2 cellular contexts compared by ENCODE assay signal in genomic region chr20:49748525-49748838, GRCh38.
TF ChIP-seq lines count a peak whose summit lies in the region.

No MANE protein-coding gene starts in this region.

TF ChIP-seq in SK-N-SH, 30 proteins besides CTCF, POLR2A, EP300 and RAD21 (continued from another document):
- TF ChIP-seq, protein P1, sequence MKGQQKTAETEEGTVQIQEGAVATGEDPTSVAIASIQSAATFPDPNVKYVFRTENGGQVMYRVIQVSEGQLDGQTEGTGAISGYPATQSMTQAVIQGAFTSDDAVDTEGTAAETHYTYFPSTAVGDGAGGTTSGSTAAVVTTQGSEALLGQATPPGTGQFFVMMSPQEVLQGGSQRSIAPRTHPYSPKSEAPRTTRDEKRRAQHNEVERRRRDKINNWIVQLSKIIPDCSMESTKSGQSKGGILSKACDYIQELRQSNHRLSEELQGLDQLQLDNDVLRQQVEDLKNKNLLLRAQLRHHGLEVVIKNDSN (IDR thresholded peaks at IDR 0.05; ENCODE audit: borderline replicate concordance, low read depth), result no peak
- no peak for TF ChIP-seq SIN3A (IDR thresholded peaks at IDR 0.05; ENCODE audit: borderline replicate concordance, low read depth, low read length)
- no peak for TF ChIP-seq RFX5 (IDR thresholded peaks at IDR 0.05; ENCODE audit: low read length)
- TF ChIP-seq JUND (IDR thresholded peaks at IDR 0.05), result no peak
- no peak for TF ChIP-seq CHD2 (IDR thresholded peaks at IDR 0.05; ENCODE audit: low read length, partially characterized antibody)
- no peak for TF ChIP-seq MAX (IDR thresholded peaks at IDR 0.05; ENCODE audit: low read depth)
- no peak for TF ChIP-seq POLR2AphosphoS5 (IDR thresholded peaks at IDR 0.05; ENCODE audit: low read depth, low read length)
- TF ChIP-seq MEF2A (IDR thresholded peaks at IDR 0.05; ENCODE audit: borderline replicate concordance, low read depth), result no peak
- TF ChIP-seq NFIC (IDR thresholded peaks at IDR 0.05; ENCODE audit: borderline replicate concordance), result no peak
- TF ChIP-seq, protein P2, sequence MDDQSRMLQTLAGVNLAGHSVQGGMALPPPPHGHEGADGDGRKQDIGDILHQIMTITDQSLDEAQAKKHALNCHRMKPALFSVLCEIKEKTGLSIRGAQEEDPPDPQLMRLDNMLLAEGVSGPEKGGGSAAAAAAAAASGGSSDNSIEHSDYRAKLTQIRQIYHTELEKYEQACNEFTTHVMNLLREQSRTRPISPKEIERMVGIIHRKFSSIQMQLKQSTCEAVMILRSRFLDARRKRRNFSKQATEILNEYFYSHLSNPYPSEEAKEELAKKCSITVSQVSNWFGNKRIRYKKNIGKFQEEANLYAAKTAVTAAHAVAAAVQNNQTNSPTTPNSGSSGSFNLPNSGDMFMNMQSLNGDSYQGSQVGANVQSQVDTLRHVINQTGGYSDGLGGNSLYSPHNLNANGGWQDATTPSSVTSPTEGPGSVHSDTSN (IDR thresholded peaks at IDR 0.05), result no peak
- no peak for TF ChIP-seq TCF12 (IDR thresholded peaks at IDR 0.05)
- no peak for TF ChIP-seq USF2 (IDR thresholded peaks at IDR 0.05; ENCODE audit: borderline replicate concordance, low read depth, low read length)
- TF ChIP-seq, protein P3, sequence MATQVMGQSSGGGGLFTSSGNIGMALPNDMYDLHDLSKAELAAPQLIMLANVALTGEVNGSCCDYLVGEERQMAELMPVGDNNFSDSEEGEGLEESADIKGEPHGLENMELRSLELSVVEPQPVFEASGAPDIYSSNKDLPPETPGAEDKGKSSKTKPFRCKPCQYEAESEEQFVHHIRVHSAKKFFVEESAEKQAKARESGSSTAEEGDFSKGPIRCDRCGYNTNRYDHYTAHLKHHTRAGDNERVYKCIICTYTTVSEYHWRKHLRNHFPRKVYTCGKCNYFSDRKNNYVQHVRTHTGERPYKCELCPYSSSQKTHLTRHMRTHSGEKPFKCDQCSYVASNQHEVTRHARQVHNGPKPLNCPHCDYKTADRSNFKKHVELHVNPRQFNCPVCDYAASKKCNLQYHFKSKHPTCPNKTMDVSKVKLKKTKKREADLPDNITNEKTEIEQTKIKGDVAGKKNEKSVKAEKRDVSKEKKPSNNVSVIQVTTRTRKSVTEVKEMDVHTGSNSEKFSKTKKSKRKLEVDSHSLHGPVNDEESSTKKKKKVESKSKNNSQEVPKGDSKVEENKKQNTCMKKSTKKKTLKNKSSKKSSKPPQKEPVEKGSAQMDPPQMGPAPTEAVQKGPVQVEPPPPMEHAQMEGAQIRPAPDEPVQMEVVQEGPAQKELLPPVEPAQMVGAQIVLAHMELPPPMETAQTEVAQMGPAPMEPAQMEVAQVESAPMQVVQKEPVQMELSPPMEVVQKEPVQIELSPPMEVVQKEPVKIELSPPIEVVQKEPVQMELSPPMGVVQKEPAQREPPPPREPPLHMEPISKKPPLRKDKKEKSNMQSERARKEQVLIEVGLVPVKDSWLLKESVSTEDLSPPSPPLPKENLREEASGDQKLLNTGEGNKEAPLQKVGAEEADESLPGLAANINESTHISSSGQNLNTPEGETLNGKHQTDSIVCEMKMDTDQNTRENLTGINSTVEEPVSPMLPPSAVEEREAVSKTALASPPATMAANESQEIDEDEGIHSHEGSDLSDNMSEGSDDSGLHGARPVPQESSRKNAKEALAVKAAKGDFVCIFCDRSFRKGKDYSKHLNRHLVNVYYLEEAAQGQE (IDR thresholded peaks at IDR 0.05; ENCODE audit: low read depth, low read length), result no peak
- TF ChIP-seq FOXJ3 (CRISPR knock-in tag; IDR thresholded peaks at IDR 0.05), result no peak
- no peak for TF ChIP-seq IRF3 (IDR thresholded peaks at IDR 0.05; ENCODE audit: low read depth, low read length)

TF ChIP-seq in liver, 16 proteins besides CTCF, POLR2A, EP300 and RAD21 (continued from another document):
- TF ChIP-seq ZBTB33 (IDR thresholded peaks at IDR 0.05), result no peak
- TF ChIP-seq SP1 (IDR thresholded peaks at IDR 0.05), result no peak
- TF ChIP-seq HNF4A (conservative IDR thresholded peaks at IDR 0.05), result no peak
- no peak for TF ChIP-seq GABPA (IDR thresholded peaks at IDR 0.05 in 1 of 2, conservative IDR thresholded peaks at IDR 0.05 in 1 of 2)
- no peak for TF ChIP-seq EGR1 (IDR thresholded peaks at IDR 0.05; ENCODE audit: low read depth in 2 of 2)
- no peak for TF ChIP-seq FOXA1 (IDR thresholded peaks at IDR 0.05)
- TF ChIP-seq RXRA (IDR thresholded peaks at IDR 0.05), result no peak
- no peak for TF ChIP-seq MAX (IDR thresholded peaks at IDR 0.05)
- TF ChIP-seq TAF1 (conservative IDR thresholded peaks at IDR 0.05), result no peak
- TF ChIP-seq FOXA2 (IDR thresholded peaks at IDR 0.05), result no peak
- TF ChIP-seq YY1 (IDR thresholded peaks at IDR 0.05), result no peak
- TF ChIP-seq, protein P3 (IDR thresholded peaks at IDR 0.05), result no peak
- TF ChIP-seq NR2F2 (IDR thresholded peaks at IDR 0.05), result no peak
- no peak for TF ChIP-seq HNF4G (IDR thresholded peaks at IDR 0.05)
